ENCODE assay signal across 1 cellular context in genomic region chr2:23673830-23674679, GRCh38.
A peak's percentile ranks its signal among the peaks of the same experiment; 100 is the strongest.
TF ChIP-seq lines count a peak whose summit lies in the region.

No MANE protein-coding gene starts in this region.

TF ChIP-seq in WTC11, 78 proteins besides CTCF, POLR2A, EP300 and RAD21 (continued from another document and continues in another):
- TF ChIP-seq ARID4B (CRISPR knock-in tag; IDR thresholded peaks at IDR 0.05; ENCODE audit: borderline replicate concordance) = no peak
- TF ChIP-seq STAT6 (CRISPR knock-in tag; conservative IDR thresholded peaks at IDR 0.05; ENCODE audit: low read depth) = no peak
- no peak for TF ChIP-seq HMGA2 (CRISPR knock-in tag; IDR thresholded peaks at IDR 0.05)
- no peak for TF ChIP-seq FOXK1 (CRISPR knock-in tag; IDR thresholded peaks at IDR 0.05)
- TF ChIP-seq SMAD3 (CRISPR knock-in tag; IDR thresholded peaks at IDR 0.05; ENCODE audit: borderline replicate concordance) = no peak
- no peak for TF ChIP-seq ELF4 (CRISPR knock-in tag; IDR thresholded peaks at IDR 0.05; ENCODE audit: low read depth)
- no peak for TF ChIP-seq RELA (CRISPR knock-in tag; IDR thresholded peaks at IDR 0.05; ENCODE audit: borderline replicate concordance)
- no peak for TF ChIP-seq ATF6 (CRISPR knock-in tag; IDR thresholded peaks at IDR 0.05)
- no peak for TF ChIP-seq ATF2 (CRISPR knock-in tag; IDR thresholded peaks at IDR 0.05; ENCODE audit: borderline replicate concordance, low read depth)
- 0 out of 2 replicates have a peak, but pooled peaks have one; percentile 24 for TF ChIP-seq ZBTB21 (CRISPR knock-in tag; IDR thresholded peaks at IDR 0.05; ENCODE audit: borderline replicate concordance)
- peak; percentile 42; the same call in 1 of the 2 replicates for TF ChIP-seq PREB (CRISPR knock-in tag; IDR thresholded peaks at IDR 0.05; ENCODE audit: borderline replicate concordance)
- no peak for TF ChIP-seq IRF1 (CRISPR knock-in tag; IDR thresholded peaks at IDR 0.05)
- no peak for TF ChIP-seq AR (CRISPR knock-in tag; IDR thresholded peaks at IDR 0.05)
- TF ChIP-seq FOXJ3 (CRISPR knock-in tag; IDR thresholded peaks at IDR 0.05; ENCODE audit: borderline replicate concordance) = no peak
- no peak for TF ChIP-seq SP1 (CRISPR knock-in tag; conservative IDR thresholded peaks at IDR 0.05)
- no peak for TF ChIP-seq HMGXB4 (CRISPR knock-in tag; IDR thresholded peaks at IDR 0.05)
- no peak for TF ChIP-seq GTF2I (CRISPR knock-in tag; conservative IDR thresholded peaks at IDR 0.05)
- TF ChIP-seq NFATC4 (CRISPR knock-in tag; IDR thresholded peaks at IDR 0.05) = no peak
- TF ChIP-seq USF1 (CRISPR knock-in tag; IDR thresholded peaks at IDR 0.05) = peak; percentile 35; the same call in 1 of the 2 replicates
- no peak for TF ChIP-seq NR2C2 (CRISPR knock-in tag; IDR thresholded peaks at IDR 0.05)
- TF ChIP-seq FOXP1 (CRISPR knock-in tag; IDR thresholded peaks at IDR 0.05; ENCODE audit: borderline replicate concordance) = no peak
- 0 out of 2 replicates have a peak, but pooled peaks have one; percentile 68 for TF ChIP-seq FOXP4 (CRISPR knock-in tag; IDR thresholded peaks at IDR 0.05)
- no peak for TF ChIP-seq PRDM15 (CRISPR knock-in tag; IDR thresholded peaks at IDR 0.05)
- TF ChIP-seq ZNF416 (CRISPR knock-in tag; IDR thresholded peaks at IDR 0.05) = no peak
- TF ChIP-seq KAT7 (CRISPR knock-in tag; IDR thresholded peaks at IDR 0.05; ENCODE audit: borderline replicate concordance) = no peak
- no peak for TF ChIP-seq JAZF1 (CRISPR knock-in tag; IDR thresholded peaks at IDR 0.05)
